In genomic region chr3:65963787-65964707, GRCh38 we compare ENCODE assay signal across 8 cellular contexts.
DNase-seq lines count a peak whose midpoint lies in the region; ATAC-seq and TF ChIP-seq lines count a peak whose summit lies in the region.

No MANE protein-coding gene starts in this region.

- no peak overlapping the region for H3K4me3 Mint-ChIP-seq in immature natural killer cell

- peaks cover 0 to 5% (median 3%) of the 10 kb centered on the region in 3 donors for H3K27me3 Mint-ChIP-seq in immature natural killer cell (ENCODE audit: low read depth in 3 of 3)

- H3K4me1 Mint-ChIP-seq in immature natural killer cell, result no peaks in the 10 kb centered on the region

- no peak for TF ChIP-seq CTCF in cardiac fibroblast (IDR thresholded peaks at IDR 0.05; ENCODE audit: low read depth, low read length)

- peaks cover 0 to 11% (median 0%) of the 10 kb centered on the region in 6 donors for H3K9me3 Mint-ChIP-seq in immature natural killer cell

- TF ChIP-seq RAD21 in Ishikawa (IDR thresholded peaks at IDR 0.05; ENCODE audit: low read depth), result no peak

- no peak overlapping the region for H3K4me3 ChIP-seq in cardiac fibroblast (replicated peaks in 1 of 2; ENCODE audit: low read depth in 2 of 2, low read length in 2 of 2)

- peak; percentile 94 for ATAC-seq in GM18508 (IDR thresholded peaks at IDR 0.05; ENCODE audit: insufficient read depth, unreplicated experiment)

- H3K27ac Mint-ChIP-seq in immature natural killer cell, result no peak overlapping the region

- DNase-seq in H4 (ENCODE audit: low spot score), result peak; percentile 14
- DNase-seq in cardiac fibroblast (ENCODE audit: low read depth in 2 of 2), result peak; percentile 84 to 93
- DNase-seq in pulmonary artery endothelial cell (ENCODE audit: low read depth, low spot score), result peak; percentile 84
- DNase-seq in immature natural killer cell, result no peak
- no peak for DNase-seq in effector CD4-positive, alpha-beta T cell
- no peak for DNase-seq in NCI-H524 (lab: John Stamatoyannopoulos, UW)

- no peak for TF ChIP-seq EP300 in Ishikawa (IDR thresholded peaks at IDR 0.05; ENCODE audit: borderline replicate concordance)

- H3K36me3 Mint-ChIP-seq in immature natural killer cell, result no peaks in the 10 kb centered on the region

TF ChIP-seq in Ishikawa, 13 proteins besides CTCF, POLR2A, EP300 and RAD21:
- TF ChIP-seq CREB1 (IDR thresholded peaks at IDR 0.05; ENCODE audit: low read depth) (no peak), NFIC (IDR thresholded peaks at IDR 0.05) (peak; percentile 68)
TF ChIP-seq in Ishikawa: peak in this region for 1.

Comparison
In these comparisons a context has a peak if more than half of its experiments do, and no peak if none do; other contexts are left out.
1. DNase-seq: peak in H4 (single experiment), cardiac fibroblast (2 of 2) and pulmonary artery endothelial cell (single experiment); none in immature natural killer cell (0 of 3), effector CD4-positive, alpha-beta T cell (single experiment) and NCI-H524 (0 of 2).